8 cellular contexts compared by ENCODE assay signal in the genomic region with DNA sequence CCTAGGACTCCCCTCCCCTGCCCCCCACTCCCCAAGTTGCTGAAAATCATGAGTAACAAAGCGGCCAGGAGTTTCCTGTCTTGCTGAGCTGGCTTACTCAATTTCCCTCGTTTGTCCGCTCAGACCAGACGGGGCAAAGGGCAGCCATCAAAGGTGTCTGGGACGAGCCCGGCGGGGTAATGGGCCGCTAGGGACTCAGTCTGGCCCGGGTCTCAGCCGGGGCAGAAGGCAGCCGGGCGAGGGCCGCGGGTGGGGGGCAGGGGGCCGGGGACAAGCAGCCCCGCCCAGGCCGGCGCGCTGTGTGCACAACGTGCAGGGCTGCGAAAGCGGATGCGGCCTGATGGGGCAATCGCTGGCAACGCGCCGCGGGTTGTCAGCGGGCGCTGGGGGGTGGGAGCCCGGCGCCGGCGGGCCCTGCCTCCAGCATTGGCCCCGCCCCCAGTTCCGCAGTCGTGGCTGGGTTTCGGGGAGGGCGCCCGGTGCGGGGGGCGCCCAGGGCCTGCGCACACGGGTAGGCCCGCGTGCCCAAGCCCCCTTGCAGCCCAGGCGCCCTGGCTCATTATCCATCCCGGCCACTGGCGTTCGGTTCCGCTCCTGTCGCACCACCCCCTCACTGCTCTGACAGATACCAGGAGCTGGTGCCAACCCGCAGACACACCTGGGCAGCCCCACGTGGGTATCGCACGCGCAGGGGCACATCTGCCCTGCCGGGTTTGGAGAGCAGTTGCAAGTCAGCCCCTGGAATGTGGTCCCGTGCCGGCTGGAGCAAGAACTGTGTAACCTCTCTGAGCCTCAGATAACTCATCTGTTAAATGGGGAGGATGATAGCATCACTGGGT. TPM values are rescaled to one million over a fixed set of nuclear protein-coding genes. Genes with fewer than 3 reads are reported as not detected.
A peak's percentile ranks its signal among the peaks of the same experiment; 100 is the strongest.
DNase-seq lines count a peak whose midpoint lies in the region; ATAC-seq, FAIRE-seq and TF ChIP-seq lines count a peak whose summit lies in the region.

No MANE protein-coding gene starts in this region.

- H3K9me3 ChIP-seq in HCT116 (ENCODE audit: control insufficient read depth in 1 of 2, insufficient read depth in 1 of 2, low read depth in 1 of 2, low read length in 2 of 2): no peaks in the 10 kb centered on the region
- no peaks in the 10 kb centered on the region for H3K9me3 ChIP-seq in astrocyte (ENCODE audit: insufficient read depth, low read depth, low read length)
- no peaks in the 10 kb centered on the region for H3K9me3 ChIP-seq in sigmoid colon

- TF ChIP-seq POLR2A in HCT116 (IDR thresholded peaks at IDR 0.05; ENCODE audit: borderline replicate concordance, extremely low read depth, insufficient read depth, insufficient read length): no peak
- TF ChIP-seq POLR2A in sigmoid colon (IDR thresholded peaks at IDR 0.05): no peak

- intact Hi-C loops in HCT116 (cut with micrococcal nuclease): loop anchor here (2.0 to 10.0 kb wide), 3 partner anchors 27 to 455 kb away; no protein-coding TSS in a partner anchor
- intact Hi-C loops in sigmoid colon (cut with DNase I): loop anchor here (1.0 to 5.0 kb wide), 2 partner anchors 46 to 102 kb away; a partner anchor contains a TSS

- no peaks in the 10 kb centered on the region for H3K27me3 Mint-ChIP-seq in astrocyte (ENCODE audit: low read depth, unreplicated experiment)

- DNase-seq in GM10248 (ENCODE audit: extremely low spot score): peak; percentile 86
- peak; percentile 75 for DNase-seq in HCT116 (ENCODE audit: low read depth, low spot score)
- peak; percentile 87 for DNase-seq in MV-4-11 (lab: John Stamatoyannopoulos, UW)
- DNase-seq in T-helper 22 cell (ENCODE audit: low read depth): peak; percentile 77
- DNase-seq in astrocyte (ENCODE audit: low read depth): peak; percentile 69
- DNase-seq in hippocampal formation (lab: John Stamatoyannopoulos, UW): peak; percentile 61 to 75
- peak; percentile 97 for DNase-seq in sigmoid colon
- DNase-seq in cerebellum (ENCODE audit: low spot score): no peak

- TF ChIP-seq EP300 in sigmoid colon (IDR thresholded peaks at IDR 0.05): peak in 2 of 4 donors; percentile 27 to 69

- H3K9ac ChIP-seq in HCT116 (ENCODE audit: low read length): peak overlapping the region; percentile 69
- peak overlapping the region; percentile 74 for H3K9ac ChIP-seq in astrocyte (ENCODE audit: low read length)

- no TSS peak for BruUV-seq in HCT116 (replicated peaks; lab: Mats Ljungman, UMichigan)

- H2AFZ ChIP-seq in HCT116 (ENCODE audit: low read depth, low read length, poor library complexity, severe bottlenecking): no peak overlapping the region
- H2AFZ ChIP-seq in astrocyte (ENCODE audit: low read depth, low read length): peak overlapping the region; percentile 65

- POLR2A ChIA-PET in GM10248 (lab: Yijun Ruan, JAX): interaction anchor here (0.6 to 2.6 kb wide), 11 partner anchors 12 to 1972 kb away, joined by 3 to 13 read pairs (median 5); a partner anchor contains a TSS
- POLR2A ChIA-PET in HCT116 (lab: Charles Lee): interaction anchor here (0.6 to 9.7 kb wide), 14 partner anchors 10 to 791 kb away, joined by 3 to 221 read pairs (median 8); a partner anchor contains a TSS

- H3K36me3 Mint-ChIP-seq in astrocyte (ENCODE audit: low read depth, unreplicated experiment): no peaks in the 10 kb centered on the region

- H3K9me2 ChIP-seq in HCT116 (ENCODE audit: insufficient read depth): no peaks in the 10 kb centered on the region

- no peak for FAIRE-seq in astrocyte (lab: Jason Lieb, UNC)

- H4K20me1 ChIP-seq in HCT116 (ENCODE audit: insufficient read depth): no peaks in the 10 kb centered on the region
- H4K20me1 ChIP-seq in astrocyte (ENCODE audit: insufficient read depth, low read length): no peaks in the 10 kb centered on the region

- H3K4me3 Mint-ChIP-seq in astrocyte (ENCODE audit: unreplicated experiment): no peak overlapping the region

- H3K27ac ChIP-seq in HCT116 (ENCODE audit: low read depth, low read length) (peak overlapping the region; percentile 89), astrocyte (ENCODE audit: low read depth, low read length) (peak overlapping the region; percentile 88), sigmoid colon (peak overlapping the region; percentile 84 to 93 (median 86))

- H3K4me1 Mint-ChIP-seq in astrocyte (ENCODE audit: low read depth, unreplicated experiment): peaks cover 32% of the 10 kb centered on the region

- RAD21 ChIA-PET in HCT116 (lab: Charles Lee; ENCODE audit: low non-redundant PET in 1 of 2, low total read pairs in 2 of 2, uncharacterized antibody in 2 of 2, unreplicated experiment in 2 of 2): interaction anchor here in 1 of 2 experiments (1.2 kb wide), 1 partner anchor 59 kb away, joined by 4 read pairs; no protein-coding TSS in a partner anchor

- no peaks in the 10 kb centered on the region for H3K27me3 ChIP-seq in HCT116 (ENCODE audit: insufficient read depth, low read length)
- no peaks in the 10 kb centered on the region for H3K27me3 ChIP-seq in astrocyte (ENCODE audit: insufficient read depth, low read length)
- H3K27me3 ChIP-seq in sigmoid colon: no peaks in the 10 kb centered on the region

- no peak for TF ChIP-seq RAD21 in HCT116 (IDR thresholded peaks at IDR 0.05; ENCODE audit: low read depth)

- H3K4me3 ChIP-seq in HCT116 (replicated peaks in 1 of 2; ENCODE audit: low read depth in 1 of 2, low read length in 2 of 2) (peak overlapping the region; percentile 33 to 52), astrocyte (ENCODE audit: insufficient read depth, low read depth, low read length) (no peak overlapping the region), sigmoid colon (peak overlapping the region; percentile 17 to 51 (median 44))

- H3K4me1 ChIP-seq in HCT116 (ENCODE audit: control insufficient read depth in 1 of 2, insufficient read depth in 2 of 2, low read length in 2 of 2) (peaks cover 78 to 92% of the 10 kb centered on the region in 2 experiments), astrocyte (ENCODE audit: insufficient read depth, low read length) (peaks cover 45% of the 10 kb centered on the region), sigmoid colon (peaks cover 0 to 56% (median 56%) of the 10 kb centered on the region in 4 donors)

- peak; percentile 57 for ATAC-seq in HCT116

- no peaks in the 10 kb centered on the region for H3K79me2 ChIP-seq in HCT116 (ENCODE audit: insufficient read depth, low read length)
- no peaks in the 10 kb centered on the region for H3K79me2 ChIP-seq in astrocyte (ENCODE audit: insufficient read depth, low read length)

- 1% methylated on average over 60 of the region's 60 CpGs for WGBS in sigmoid colon, 2 donors

- H3K9me3 Mint-ChIP-seq in astrocyte (ENCODE audit: unreplicated experiment): no peaks in the 10 kb centered on the region

- CTCF ChIA-PET in GM10248 (lab: Yijun Ruan, JAX) (interaction anchor here (0.7 to 6.3 kb wide), 6 partner anchors 10 to 107 kb away, joined by 3 to 41 read pairs (median 8); no protein-coding TSS in a partner anchor), HCT116 (lab: Charles Lee) (interaction anchor here (1.1 kb wide), 1 partner anchor 18 kb away, joined by 3 read pairs; no protein-coding TSS in a partner anchor)

- TF ChIP-seq CTCF in GM10248 (IDR thresholded peaks at IDR 0.05; ENCODE audit: control extremely low read depth, extremely low read depth, low read depth, missing control alignments): no peak
- no peak for TF ChIP-seq CTCF in HCT116 (IDR thresholded peaks at IDR 0.05 in 2 of 3, conservative IDR thresholded peaks at IDR 0.05 in 1 of 3; ENCODE audit: borderline replicate concordance in 1 of 3, insufficient read depth in 1 of 3, low read depth in 2 of 3, low read length in 2 of 3)
- no peak for TF ChIP-seq CTCF in astrocyte (IDR thresholded peaks at IDR 0.05; ENCODE audit: insufficient read depth, low read depth, low read length)
- TF ChIP-seq CTCF in sigmoid colon (IDR thresholded peaks at IDR 0.05): peak in 1 of 4 experiments; percentile 16

- no peaks in the 10 kb centered on the region for H3K36me3 ChIP-seq in HCT116 (ENCODE audit: control insufficient read depth in 1 of 2, insufficient read depth in 2 of 2, low read length in 2 of 2)
- no peaks in the 10 kb centered on the region for H3K36me3 ChIP-seq in astrocyte (ENCODE audit: insufficient read depth, low read length)
- no peaks in the 10 kb centered on the region for H3K36me3 ChIP-seq in sigmoid colon

- H3K4me2 ChIP-seq in HCT116 (ENCODE audit: low read length) (peak overlapping the region; percentile 76), astrocyte (ENCODE audit: low read length) (peak overlapping the region; percentile 81)

- peak overlapping the region; percentile 100 for H3K27ac Mint-ChIP-seq in astrocyte (ENCODE audit: unreplicated experiment)

TF ChIP-seq in HCT116, 20 proteins besides CTCF, POLR2A, EP300 and RAD21 (continues in another document):
- TF ChIP-seq EGR1 (IDR thresholded peaks at IDR 0.05; ENCODE audit: low read depth): no peak
- TF ChIP-seq JUND (IDR thresholded peaks at IDR 0.05): no peak
- TF ChIP-seq SRF (IDR thresholded peaks at IDR 0.05; ENCODE audit: low read depth): no peak
- no peak for TF ChIP-seq EZH2 (IDR thresholded peaks at IDR 0.05)
- TF ChIP-seq, protein P1, sequence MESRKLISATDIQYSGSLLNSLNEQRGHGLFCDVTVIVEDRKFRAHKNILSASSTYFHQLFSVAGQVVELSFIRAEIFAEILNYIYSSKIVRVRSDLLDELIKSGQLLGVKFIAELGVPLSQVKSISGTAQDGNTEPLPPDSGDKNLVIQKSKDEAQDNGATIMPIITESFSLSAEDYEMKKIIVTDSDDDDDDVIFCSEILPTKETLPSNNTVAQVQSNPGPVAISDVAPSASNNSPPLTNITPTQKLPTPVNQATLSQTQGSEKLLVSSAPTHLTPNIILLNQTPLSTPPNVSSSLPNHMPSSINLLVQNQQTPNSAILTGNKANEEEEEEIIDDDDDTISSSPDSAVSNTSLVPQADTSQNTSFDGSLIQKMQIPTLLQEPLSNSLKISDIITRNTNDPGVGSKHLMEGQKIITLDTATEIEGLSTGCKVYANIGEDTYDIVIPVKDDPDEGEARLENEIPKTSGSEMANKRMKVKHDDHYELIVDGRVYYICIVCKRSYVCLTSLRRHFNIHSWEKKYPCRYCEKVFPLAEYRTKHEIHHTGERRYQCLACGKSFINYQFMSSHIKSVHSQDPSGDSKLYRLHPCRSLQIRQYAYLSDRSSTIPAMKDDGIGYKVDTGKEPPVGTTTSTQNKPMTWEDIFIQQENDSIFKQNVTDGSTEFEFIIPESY (IDR thresholded peaks at IDR 0.05; ENCODE audit: extremely low read depth, insufficient replicate concordance, low read length): no peak
- TF ChIP-seq ZFX (IDR thresholded peaks at IDR 0.05): peak; percentile 53; the same call in 1 of the 2 replicates
- TF ChIP-seq TCF7L2 (IDR thresholded peaks at IDR 0.05; ENCODE audit: borderline replicate concordance, extremely low read depth, insufficient read depth, insufficient read length): peak; percentile 81

RNA-seq across cellular contexts. Expression of a gene that starts 35.1 kb away (rescaled TPM):
- total RNA-seq in HCT116 (2021; ENCODE audit: unreplicated experiment) (25.8 TPM), astrocyte (24.3 and 24.8 TPM in 2 replicates), sigmoid colon (10 to 100 TPM; 22.4 to 38.5 (median 30.0) TPM), cerebellum (16.1 TPM)
- polyA plus RNA-seq in HCT116 (2012): 19.8 and 23.4 TPM in 2 replicates
- polyA plus RNA-seq in sigmoid colon: 10 to 100 TPM in 2 of 3 donors, 1 to 10 TPM in 1; 9.5 to 28.7 (median 15.6) TPM

RNA-seq across cellular contexts. Expression of a gene that starts 45.9 kb away (rescaled TPM):
- total RNA-seq in HCT116 (2021; ENCODE audit: unreplicated experiment) (462 TPM), astrocyte (244 and 313 TPM in 2 replicates), sigmoid colon (100 to 1,000 TPM in 2 of 4 donors, 10 to 100 TPM in 2; 77.2 to 202 (median 133) TPM), cerebellum (60.5 TPM)
- polyA plus RNA-seq in HCT116 (2012): 1,030 and 1,103 TPM in 2 replicates
- polyA plus RNA-seq in sigmoid colon: 100 to 1,000 TPM in 1 of 3 donors, 10 to 100 TPM in 2; 71.5 to 413 (median 85.3) TPM
